In genomic region chr9:124792257-124792975, GRCh38 we compare ENCODE assay signal across 26 cellular contexts. TPM values are rescaled to one million over a fixed set of nuclear protein-coding genes. Genes with fewer than 3 reads are reported as not detected.
DNase-seq lines count a peak whose midpoint lies in the region; ATAC-seq, FAIRE-seq and TF ChIP-seq lines count a peak whose summit lies in the region.
"Had no signal": no experiment of that assay in that cellular context is flagged by ENCODE, and none has a peak within 500 bp of the region (broad histone marks: within the 10 kb centered on the region; RNA-seq: fewer than 3 reads in every experiment).

No MANE protein-coding gene starts in this region.

- H2AFZ ChIP-seq in SK-N-SH (ENCODE audit: low read depth) = no peak overlapping the region
- H2AFZ ChIP-seq in Karpas-422 (ENCODE audit: low read length) = no peak overlapping the region

- CTCF ChIA-PET in SK-N-SH (lab: Yijun Ruan, JAX) = interaction anchor here (2.3 to 20.5 kb wide), 3 partner anchors 18 to 61 kb away, joined by 8 to 215 read pairs (median 81); partner anchors contain the start of genes NR6A1, OLFML2A and WDR38
- CTCF ChIA-PET in activated naive CD4-positive, alpha-beta T cell treated with anti-CD3 and anti-CD28 coated beads, Interleukin-2, amount 10 ng/mL, durations not matched to agents 7 days and 5 days (lab: Charles Lee) = no interaction called here

- intact Hi-C loops in pancreas (cut with DNase I) = loop anchor here in 1 of 3 donors (5.0 kb wide), 1 partner anchor 60 kb away; the partner anchor contains the start of gene WDR38

- no peak for FAIRE-seq in pancreas (lab: Jason Lieb, UNC)
- FAIRE-seq: endometrium, kidney had no signal

- H3F3A ChIP-seq in SK-N-SH (replicated peaks; ENCODE audit: insufficient read depth) = peaks cover 3% of the 10 kb centered on the region

- POLR2A ChIA-PET in SK-N-SH (lab: Yijun Ruan, JAX) = no interaction called here

- H3K27me3 ChIP-seq in SK-N-SH (ENCODE audit: insufficient read depth) = no peaks in the 10 kb centered on the region
- no peaks in the 10 kb centered on the region for H3K27me3 ChIP-seq in ectodermal cell (ENCODE audit: control insufficient read depth, insufficient read depth, low read length, poor library complexity, severe bottlenecking)
- no peaks in the 10 kb centered on the region for H3K27me3 ChIP-seq in pancreas
- no peaks in the 10 kb centered on the region for H3K27me3 ChIP-seq in tibial nerve
- no peaks in the 10 kb centered on the region for H3K27me3 ChIP-seq in Karpas-422 (ENCODE audit: low read length)
- H3K27me3 ChIP-seq: ascending aorta, BE2C, transverse colon had no signal

- no peak for TF ChIP-seq RAD21 in SK-N-SH (IDR thresholded peaks at IDR 0.05; ENCODE audit: low read length)

- TF ChIP-seq EP300 in SK-N-SH (IDR thresholded peaks at IDR 0.05; ENCODE audit: borderline replicate concordance in 1 of 2, low read depth in 1 of 2, low read length in 1 of 2) = no peak
- TF ChIP-seq EP300 in tibial nerve (IDR thresholded peaks at IDR 0.05) = no peak

- H3K4me3 Mint-ChIP-seq in activated naive CD4-positive, alpha-beta T cell treated with anti-CD3 and anti-CD28 coated beads, Interleukin-2, amount 10 ng/mL, durations not matched to agents 7 days and 5 days = no peak overlapping the region
- H3K4me3 Mint-ChIP-seq: memory B cell; naive thymus-derived CD8-positive, alpha-beta T cell; T-helper 1 cell treated with Interleukin-12 subunit alpha and Interleukin-12 subunit beta and Interleukin-4 antibody, amounts not matched to agents 30 μg/mL and 1 μg/mL, for 36 hours had no signal

- WGBS in SK-N-SH (ENCODE audit: low lambda C conversion rate) = 80% methylated on average over 5 of the region's 6 CpGs
- WGBS in ectodermal cell, 2 experiments = 75% methylated on average over 6 of the region's 6 CpGs
- WGBS in pancreas, 2 donors = 72 to 74% methylated on average over 6 of the region's 6 CpGs
- WGBS in tibial nerve, 2 donors = 72 to 78% methylated on average over 4 to 6 of the region's 6 CpGs

- DNase-seq in SK-N-SH (no peak), pancreas (peak in 2 of 6 donors; percentile 23 to 43), tibial nerve (ENCODE audit: low spot score in 2 of 2) (no peak), NOMO-1 treated with DMSO at 0.1 percent for 48 hours (lab: John Stamatoyannopoulos, UW; ENCODE audit: unreplicated experiment) (no peak), Karpas-422 (no peak)
- DNase-seq in activated naive CD4-positive, alpha-beta T cell treated with anti-CD3 and anti-CD28 coated beads, Interleukin-2, amount 10 ng/mL, durations not matched to agents 7 days and 5 days = no peak
- DNase-seq: activated CD4-positive, alpha-beta T cell treated with anti-CD3 and anti-CD28 coated beads, Interleukin-2, amount 50 U/mL, for 48 hours; activated naive CD4-positive, alpha-beta T cell; activated T-cell treated with anti-CD3 and anti-CD28 coated beads for 4 hours; BE2C; Caco-2; kidney; NCI-H1436; NCI-H2171; Right ventricle myocardium superior; stimulated activated naive CD4-positive, alpha-beta T cell; transverse colon had no signal

- no peak overlapping the region for H3K4me3 ChIP-seq in SK-N-SH (ENCODE audit: low read depth in 2 of 2, low read length in 1 of 2)
- H3K4me3 ChIP-seq in ectodermal cell (ENCODE audit: insufficient read depth, low read depth, low read length) = no peak overlapping the region
- H3K4me3 ChIP-seq in pancreas = no peak overlapping the region
- H3K4me3 ChIP-seq in tibial nerve = no peak overlapping the region
- H3K4me3 ChIP-seq in Karpas-422 (ENCODE audit: low read length) = no peak overlapping the region
- H3K4me3 ChIP-seq: ascending aorta, transverse colon had no signal

- H3K4me1 ChIP-seq in SK-N-SH (ENCODE audit: control insufficient read depth in 1 of 2, insufficient read depth in 2 of 2, low read depth in 1 of 2, low read length in 1 of 2) (peaks cover 1 to 10% of the 10 kb centered on the region in 2 experiments; a peak in 3 of 4 replicates), ectodermal cell (ENCODE audit: control insufficient read depth, insufficient read depth, low read length) (peaks cover 12% of the 10 kb centered on the region), pancreas (peaks cover 0 to 8% (median 6%) of the 10 kb centered on the region in 3 donors), tibial nerve (peaks cover 0 to 44% (median 6%) of the 10 kb centered on the region in 4 donors), Karpas-422 (ENCODE audit: low read length) (no peaks in the 10 kb centered on the region)
- H3K4me1 ChIP-seq: ascending aorta had no signal

- peaks cover 5% of the 10 kb centered on the region for H3K4me1 Mint-ChIP-seq in activated naive CD4-positive, alpha-beta T cell treated with anti-CD3 and anti-CD28 coated beads, Interleukin-2, amount 10 ng/mL, durations not matched to agents 7 days and 5 days

- ATAC-seq in SK-N-SH treated with all-trans-retinoic acid at 6 μM for 48 hours (0 out of 3 replicates have a peak, but pooled peaks have one; percentile 23), pancreas (peak; percentile 52 to 79 (median 64))
- ATAC-seq: naive thymus-derived CD8-positive, alpha-beta T cell had no signal

- H4K20me1 ChIP-seq in SK-N-SH (ENCODE audit: insufficient read depth) (no peaks in the 10 kb centered on the region), Karpas-422 (ENCODE audit: insufficient read depth, low read depth, low read length) (no peaks in the 10 kb centered on the region)

- no peak for TF ChIP-seq CTCF in SK-N-SH (IDR thresholded peaks at IDR 0.05)
- TF ChIP-seq CTCF in pancreas (IDR thresholded peaks at IDR 0.05) = no peak
- TF ChIP-seq CTCF in tibial nerve (IDR thresholded peaks at IDR 0.05) = no peak

- no peaks in the 10 kb centered on the region for H3K36me3 ChIP-seq in SK-N-SH (replicated peaks in 1 of 2; ENCODE audit: control insufficient read depth in 1 of 2, insufficient read depth in 2 of 2, low read length in 1 of 2)
- H3K36me3 ChIP-seq in ectodermal cell (ENCODE audit: control insufficient read depth, insufficient read depth, low read length) = no peaks in the 10 kb centered on the region
- no peaks in the 10 kb centered on the region for H3K36me3 ChIP-seq in pancreas
- H3K36me3 ChIP-seq in tibial nerve = peaks cover 0 to 10% (median 0%) of the 10 kb centered on the region in 3 donors
- no peaks in the 10 kb centered on the region for H3K36me3 ChIP-seq in Karpas-422 (ENCODE audit: insufficient read depth, low read length)
- H3K36me3 ChIP-seq: ascending aorta, BE2C, transverse colon had no signal

- TF ChIP-seq POLR2A in tibial nerve (IDR thresholded peaks at IDR 0.05) = no peak

- H3K9me3 ChIP-seq in SK-N-SH (no peaks in the 10 kb centered on the region), ectodermal cell (ENCODE audit: control insufficient read depth, low read length) (no peaks in the 10 kb centered on the region), pancreas (no peaks in the 10 kb centered on the region), tibial nerve (no peaks in the 10 kb centered on the region), Karpas-422 (ENCODE audit: low read length) (no peaks in the 10 kb centered on the region)
- H3K9me3 ChIP-seq: ascending aorta, BE2C, Caco-2, transverse colon had no signal

- no peaks in the 10 kb centered on the region for H3K9me3 Mint-ChIP-seq in activated naive CD4-positive, alpha-beta T cell treated with anti-CD3 and anti-CD28 coated beads, Interleukin-2, amount 10 ng/mL, durations not matched to agents 7 days and 5 days
- H3K9me3 Mint-ChIP-seq: memory B cell; naive thymus-derived CD8-positive, alpha-beta T cell; T-helper 1 cell treated with Interleukin-12 subunit alpha and Interleukin-12 subunit beta and Interleukin-4 antibody, amounts not matched to agents 30 μg/mL and 1 μg/mL, for 36 hours had no signal

- H3K27me3 Mint-ChIP-seq in activated naive CD4-positive, alpha-beta T cell treated with anti-CD3 and anti-CD28 coated beads, Interleukin-2, amount 10 ng/mL, durations not matched to agents 7 days and 5 days = peaks cover 74% of the 10 kb centered on the region

- H3K4me2 ChIP-seq in SK-N-SH (no peak overlapping the region), Karpas-422 (ENCODE audit: low read depth, low read length, poor library complexity, severe bottlenecking) (no peak overlapping the region)

- H3K27ac ChIP-seq in SK-N-SH (ENCODE audit: low read depth in 2 of 2, low read length in 1 of 2) (no peak overlapping the region), ectodermal cell (ENCODE audit: insufficient read depth, low read depth, low read length, poor library complexity, severe bottlenecking) (peak overlapping the region; percentile 18), pancreas (peak overlapping the region in 2 of 4 donors; percentile 11 to 18), tibial nerve (peak overlapping the region in 3 of 4 donors; percentile 25 to 69 (median 65)), Karpas-422 (ENCODE audit: low read length) (no peak overlapping the region)
- H3K27ac ChIP-seq: 22Rv1, VCaP had no signal

- no peaks in the 10 kb centered on the region for H3K36me3 Mint-ChIP-seq in activated naive CD4-positive, alpha-beta T cell treated with anti-CD3 and anti-CD28 coated beads, Interleukin-2, amount 10 ng/mL, durations not matched to agents 7 days and 5 days
- H3K36me3 Mint-ChIP-seq: memory B cell; naive thymus-derived CD8-positive, alpha-beta T cell had no signal

- H3K79me2 ChIP-seq in SK-N-SH (ENCODE audit: insufficient read depth) = no peaks in the 10 kb centered on the region
- no peaks in the 10 kb centered on the region for H3K79me2 ChIP-seq in Karpas-422 (ENCODE audit: low read length)

- H3K9me2 ChIP-seq in SK-N-SH = no peaks in the 10 kb centered on the region
- no peaks in the 10 kb centered on the region for H3K9me2 ChIP-seq in Karpas-422 (replicated peaks; ENCODE audit: insufficient read depth, low read length)

- no peak overlapping the region for H3K9ac ChIP-seq in SK-N-SH
- H3K9ac ChIP-seq in Karpas-422 (ENCODE audit: low read length) = no peak overlapping the region

- H3K27ac Mint-ChIP-seq in activated naive CD4-positive, alpha-beta T cell treated with anti-CD3 and anti-CD28 coated beads, Interleukin-2, amount 10 ng/mL, durations not matched to agents 7 days and 5 days = no peak overlapping the region
- H3K27ac Mint-ChIP-seq: memory B cell; naive thymus-derived CD8-positive, alpha-beta T cell; T-helper 1 cell treated with Interleukin-12 subunit alpha and Interleukin-12 subunit beta and Interleukin-4 antibody, amounts not matched to agents 30 μg/mL and 1 μg/mL, for 36 hours had no signal

RNA-seq across cellular contexts. Expression of gene OLFML2A, which starts 15.5 kb away (rescaled TPM):
- polyA plus RNA-seq in SK-N-SH (2012; rRNA removed) (4.8 and 7.7 TPM in 2 replicates), pancreas (1 to 10 TPM in 1 of 2 donors, under 1 TPM in 1; 0.95 to 2.3 TPM)
- polyA plus RNA-seq in SK-N-SH (2012; cell fraction: cytosol; rRNA removed) = 4.7 and 6.5 TPM in 2 replicates
- 4.8 and 5.3 TPM in 2 replicates for polyA plus RNA-seq in SK-N-SH (2012; cell fraction: nucleus; rRNA removed)
- polyA plus RNA-seq in ectodermal cell (2013, experiment 1 of 4) = 9.5 TPM
- 8.0 TPM for polyA plus RNA-seq in ectodermal cell (2013, experiment 2 of 4)
- polyA plus RNA-seq in ectodermal cell (2013, experiment 3 of 4) = 6.0 TPM
- 5.8 TPM for polyA plus RNA-seq in ectodermal cell (2013, experiment 4 of 4)
- total RNA-seq in pancreas (1 to 10 TPM; 3.0 to 8.6 (median 6.5) TPM), tibial nerve (100 to 1,000 TPM in 2 of 4 donors, 10 to 100 TPM in 2; 44.7 to 328 (median 169) TPM)
- not detected in 2 replicates for total RNA-seq in Karpas-422 (2014; rRNA removed; shearing (Covaris generic); ENCODE audit: low replicate concordance)
- polyA plus RNA-seq: naive thymus-derived CD8-positive, alpha-beta T cell had no signal

RNA-seq across cellular contexts. Expression of gene NR6A1, which starts 21.3 kb away (rescaled TPM):
- polyA plus RNA-seq in SK-N-SH (2012; rRNA removed) = 1.2 and 1.4 TPM in 2 replicates
- polyA plus RNA-seq in SK-N-SH (2012; cell fraction: cytosol; rRNA removed) = 0.63 and 1.1 TPM in 2 replicates
- polyA plus RNA-seq in SK-N-SH (2012; cell fraction: nucleus; rRNA removed) = 5.8 and 7.7 TPM in 2 replicates
- 247 TPM for polyA plus RNA-seq in ectodermal cell (2013, experiment 1 of 4)
- polyA plus RNA-seq in ectodermal cell (2013, experiment 2 of 4) = 281 TPM
- 175 TPM for polyA plus RNA-seq in ectodermal cell (2013, experiment 3 of 4)
- 190 TPM for polyA plus RNA-seq in ectodermal cell (2013, experiment 4 of 4)
- total RNA-seq in pancreas = 1 to 10 TPM; 2.1 to 3.9 (median 2.5) TPM
- polyA plus RNA-seq in pancreas = 1 to 10 TPM; 3.0 to 3.1 TPM
- 1 to 10 TPM; 1.7 to 8.4 (median 5.5) TPM for total RNA-seq in tibial nerve
- total RNA-seq in Karpas-422 (2014; rRNA removed; shearing (Covaris generic); ENCODE audit: low replicate concordance) = 3.1 and 3.2 TPM in 2 replicates
- polyA plus RNA-seq: naive thymus-derived CD8-positive, alpha-beta T cell had no signal

Comparison
In these comparisons a context has a peak if more than half of its experiments do, and no peak if none do; other contexts are left out.
1. H3K27ac ChIP-seq: peak in ectodermal cell (single experiment) and tibial nerve (3 of 4); none in SK-N-SH (0 of 2) and Karpas-422 (single experiment).
2. RNA of gene OLFML2A, which starts 15.5 kb away (total RNA-seq): 44.7 to 328 TPM in tibial nerve; 3.0 to 8.6 TPM in pancreas and not detected in Karpas-422; every median in the first group is over 4 times any median in the second.